ENCODE assay signal across 24 cellular contexts in genomic region chr16:24074574-24074973, GRCh38.
A peak's percentile ranks its signal among the peaks of the same experiment; 100 is the strongest.
DNase-seq lines count a peak whose midpoint lies in the region; ATAC-seq, FAIRE-seq and TF ChIP-seq lines count a peak whose summit lies in the region.
"Had no signal": no experiment of that assay in that cellular context is flagged by ENCODE, and none has a peak within 500 bp of the region (broad histone marks: within the 10 kb centered on the region; RNA-seq: fewer than 3 reads in every experiment).

No MANE protein-coding gene starts in this region.

- H3K4me3 Mint-ChIP-seq in memory B cell (no peak overlapping the region), type B pancreatic cell (no peak overlapping the region)
- H3K4me3 Mint-ChIP-seq in activated CD4-positive, alpha-beta T cell treated with anti-CD3 and anti-CD28 coated beads, Interleukin-2, amount 10 ng/mL, durations not matched to agents 7 days and 5 days, result no peak overlapping the region
- H3K4me3 Mint-ChIP-seq: CD4-positive, CD25-positive, alpha-beta regulatory T cell; CD8-positive, alpha-beta memory T cell; HFFc6 had no signal

- no peak for TF ChIP-seq CTCF in right atrium auricular region (IDR thresholded peaks at IDR 0.05)
- TF ChIP-seq CTCF in heart left ventricle (IDR thresholded peaks at IDR 0.05), result no peak
- TF ChIP-seq CTCF in WERI-Rb-1 (IDR thresholded peaks at IDR 0.05; ENCODE audit: low read depth, low read length), result no peak
- TF ChIP-seq CTCF in type B pancreatic cell (conservative IDR thresholded peaks at IDR 0.05), result no peak

- peak; percentile 38 for DNase-seq in right atrium auricular region (ENCODE audit: low spot score)
- no peak for DNase-seq in heart left ventricle
- DNase-seq in WERI-Rb-1, result peak; percentile 56
- no peak for DNase-seq in memory B cell (ENCODE audit: low spot score in 2 of 2)
- peak; percentile 3 for DNase-seq in type B pancreatic cell (ENCODE audit: extremely low spot score, unreplicated experiment)
- DNase-seq in activated CD4-positive, alpha-beta T cell treated with anti-CD3 and anti-CD28 coated beads, Interleukin-2, amount 10 ng/mL, durations not matched to agents 7 days and 5 days, result no peak
- no peak for DNase-seq in GM12892 (ENCODE audit: insufficient read length)
- no peak for DNase-seq in erythroblast (lab: John Stamatoyannopoulos, UW)
- DNase-seq: BE2C; C1 segment of cervical spinal cord; CD4-positive, CD25-positive, alpha-beta regulatory T cell; CD8-positive, alpha-beta memory T cell; COR-L47; DMS 273 treated with DMSO at 0.1 percent for 48 hours; DMS53; DND-41; EL; HFFc6; IMR-90 had no signal

- FAIRE-seq in GM12892 (lab: Jason Lieb, UNC), result no peak
- FAIRE-seq: GM12878, GM19239, H54, HTR-8/SVneo had no signal

- no peak for ATAC-seq in heart left ventricle
- ATAC-seq in memory B cell (ENCODE audit: low read depth), result no peak
- ATAC-seq: GM12878, HCT116 had no signal

- no peaks in the 10 kb centered on the region for H3K4me1 ChIP-seq in right atrium auricular region
- H3K4me1 ChIP-seq in heart left ventricle, result no peaks in the 10 kb centered on the region
- H3K4me1 ChIP-seq: BE2C had no signal

- intact Hi-C loops in heart left ventricle (cut with DNase I), result loop anchor here in 3 of 10 donors (5.0 kb wide), 2 partner anchors 178 to 183 kb away; partner anchors contain the start of gene CACNG3 (in 1 of the 3)

- peaks cover 61% of the 10 kb centered on the region for H3K4me1 Mint-ChIP-seq in memory B cell
- no peaks in the 10 kb centered on the region for H3K4me1 Mint-ChIP-seq in type B pancreatic cell (ENCODE audit: unreplicated experiment)
- peaks cover 32% of the 10 kb centered on the region for H3K4me1 Mint-ChIP-seq in activated CD4-positive, alpha-beta T cell treated with anti-CD3 and anti-CD28 coated beads, Interleukin-2, amount 10 ng/mL, durations not matched to agents 7 days and 5 days

- H3K27me3 ChIP-seq in right atrium auricular region (no peaks in the 10 kb centered on the region), heart left ventricle (peaks cover 0 to 4% (median 0%) of the 10 kb centered on the region in 9 donors), WERI-Rb-1 (ENCODE audit: insufficient read depth, low read depth, severe bottlenecking) (no peaks in the 10 kb centered on the region)
- H3K27me3 ChIP-seq: BE2C had no signal

- peaks cover 17% of the 10 kb centered on the region for H3K36me3 Mint-ChIP-seq in memory B cell
- no peaks in the 10 kb centered on the region for H3K36me3 Mint-ChIP-seq in type B pancreatic cell
- peaks cover 5% of the 10 kb centered on the region for H3K36me3 Mint-ChIP-seq in activated CD4-positive, alpha-beta T cell treated with anti-CD3 and anti-CD28 coated beads, Interleukin-2, amount 10 ng/mL, durations not matched to agents 7 days and 5 days (ENCODE audit: low read depth)

- H3K27me3 Mint-ChIP-seq in memory B cell (no peaks in the 10 kb centered on the region), type B pancreatic cell (peaks cover 20% of the 10 kb centered on the region)
- no peaks in the 10 kb centered on the region for H3K27me3 Mint-ChIP-seq in activated CD4-positive, alpha-beta T cell treated with anti-CD3 and anti-CD28 coated beads, Interleukin-2, amount 10 ng/mL, durations not matched to agents 7 days and 5 days
- H3K27me3 Mint-ChIP-seq: CD4-positive, CD25-positive, alpha-beta regulatory T cell; CD8-positive, alpha-beta memory T cell had no signal

- H3K36me3 ChIP-seq in right atrium auricular region (no peaks in the 10 kb centered on the region), heart left ventricle (no peaks in the 10 kb centered on the region), WERI-Rb-1 (no peaks in the 10 kb centered on the region)
- H3K36me3 ChIP-seq: BE2C had no signal

- H3K4me3 ChIP-seq in right atrium auricular region (no peak overlapping the region), heart left ventricle (no peak overlapping the region), WERI-Rb-1 (ENCODE audit: low read depth, low read length) (no peak overlapping the region)
- H3K4me3 ChIP-seq: GM12878 had no signal

- no peak overlapping the region for H3K27ac ChIP-seq in right atrium auricular region
- no peak overlapping the region for H3K27ac ChIP-seq in heart left ventricle
- H3K27ac ChIP-seq in WERI-Rb-1, result peak overlapping the region; percentile 62

- 77 to 84% (median 81%) methylated on average over 5 of the region's 5 CpGs for WGBS in heart left ventricle, 4 donors

- H3K9me3 ChIP-seq in right atrium auricular region, result no peaks in the 10 kb centered on the region
- no peaks in the 10 kb centered on the region for H3K9me3 ChIP-seq in heart left ventricle
- peaks cover 2% of the 10 kb centered on the region for H3K9me3 ChIP-seq in WERI-Rb-1 (ENCODE audit: severe bottlenecking)
- H3K9me3 ChIP-seq: BE2C had no signal

- H3K27ac Mint-ChIP-seq in memory B cell (peak overlapping the region; percentile 97), type B pancreatic cell (no peak overlapping the region)
- no peak overlapping the region for H3K27ac Mint-ChIP-seq in activated CD4-positive, alpha-beta T cell treated with anti-CD3 and anti-CD28 coated beads, Interleukin-2, amount 10 ng/mL, durations not matched to agents 7 days and 5 days
- H3K27ac Mint-ChIP-seq: HFFc6 had no signal

- CTCF ChIA-PET in activated CD4-positive, alpha-beta T cell treated with anti-CD3 and anti-CD28 coated beads, Interleukin-2, amount 10 ng/mL, durations not matched to agents 7 days and 5 days (lab: Charles Lee), result interaction anchor here (0.6 kb wide), 1 partner anchor 639 kb away, joined by 3 read pairs; no protein-coding TSS in a partner anchor

- TF ChIP-seq POLR2A in heart left ventricle (IDR thresholded peaks at IDR 0.05) (no peak), GM12892 (IDR thresholded peaks at IDR 0.05; ENCODE audit: low read depth, low read length) (no peak), erythroblast (IDR thresholded peaks at IDR 0.05; ENCODE audit: low read length) (no peak)

- H3K9me3 Mint-ChIP-seq in memory B cell (no peaks in the 10 kb centered on the region), type B pancreatic cell (no peaks in the 10 kb centered on the region)
- no peaks in the 10 kb centered on the region for H3K9me3 Mint-ChIP-seq in activated CD4-positive, alpha-beta T cell treated with anti-CD3 and anti-CD28 coated beads, Interleukin-2, amount 10 ng/mL, durations not matched to agents 7 days and 5 days
- H3K9me3 Mint-ChIP-seq: CD4-positive, CD25-positive, alpha-beta regulatory T cell; CD8-positive, alpha-beta memory T cell had no signal

- POLR2A ChIA-PET in activated CD4-positive, alpha-beta T cell treated with anti-CD3 and anti-CD28 coated beads, Interleukin-2, amount 10 ng/mL, durations not matched to agents 7 days and 5 days (lab: Charles Lee), result no interaction called here

Comparison
In these comparisons a context has a peak if more than half of its experiments do, and no peak if none do; other contexts are left out.
1. DNase-seq: peak in right atrium auricular region (single experiment), WERI-Rb-1 (single experiment) and type B pancreatic cell (single experiment); none in heart left ventricle (0 of 5), memory B cell (0 of 2), activated CD4-positive, alpha-beta T cell treated with anti-CD3 and anti-CD28 coated beads, Interleukin-2, amount 10 ng/mL, durations not matched to agents 7 days and 5 days (single experiment), GM12892 (single experiment) and erythroblast (0 of 2).